In genomic region chr12:18887368-18887767, GRCh38 we compare ENCODE assay signal across 14 cellular contexts.
DNase-seq lines count a peak whose midpoint lies in the region; ATAC-seq and TF ChIP-seq lines count a peak whose summit lies in the region.
"Had no signal": no experiment of that assay in that cellular context is flagged by ENCODE, and none has a peak within 500 bp of the region (broad histone marks: within the 10 kb centered on the region; RNA-seq: fewer than 3 reads in every experiment).

No MANE protein-coding gene starts in this region.

- no peaks in the 10 kb centered on the region for H3K27me3 Mint-ChIP-seq in mesothelial cell of epicardium (ENCODE audit: low read depth)
- H3K27me3 Mint-ChIP-seq: CD4-positive, CD25-positive, alpha-beta regulatory T cell had no signal

- TF ChIP-seq EP300 in gastroesophageal sphincter (IDR thresholded peaks at IDR 0.05) = no peak

- no peak overlapping the region for H3K18ac ChIP-seq in neuronal stem cell (ENCODE audit: low read length)

- H3K9ac ChIP-seq in MM.1S (ENCODE audit: low read length) = no peak overlapping the region
- H3K9ac ChIP-seq in neuronal stem cell (ENCODE audit: low read depth, low read length, poor library complexity) = no peak overlapping the region
- H3K9ac ChIP-seq: BLaER1 treated with 17β-estradiol and CSF1 and Interleukin-3, amounts not matched to agents 10 nM and 100 nM; GM23248 had no signal

- no peak overlapping the region for H2BK120ac ChIP-seq in neuronal stem cell (ENCODE audit: low read depth, low read length)

- H3K4me1 Mint-ChIP-seq in mesothelial cell of epicardium = no peaks in the 10 kb centered on the region
- H3K4me1 Mint-ChIP-seq: CD4-positive, CD25-positive, alpha-beta regulatory T cell had no signal

- peaks cover 5% of the 10 kb centered on the region for H3K9me3 Mint-ChIP-seq in mesothelial cell of epicardium

- H2BK5ac ChIP-seq in neuronal stem cell (ENCODE audit: low read length) = no peak overlapping the region

- H3K27ac ChIP-seq in MM.1S (ENCODE audit: low read length) (0 out of 2 replicates have a peak overlapping the region, but pooled peaks have one; percentile 7), gastroesophageal sphincter (peak overlapping the region; percentile 29 to 79 (median 67)), neuronal stem cell (replicated peaks; ENCODE audit: low read length) (no peak overlapping the region)
- H3K27ac ChIP-seq: BLaER1 treated with 17β-estradiol and CSF1 and Interleukin-3, amounts not matched to agents 10 nM and 100 nM; GM23248 had no signal

- no peak overlapping the region for H2BK15ac ChIP-seq in neuronal stem cell (ENCODE audit: low read length)

- no peak overlapping the region for H4K91ac ChIP-seq in neuronal stem cell (ENCODE audit: low read depth, low read length, poor library complexity)

- peaks cover 16% of the 10 kb centered on the region for H3K4me1 ChIP-seq in MM.1S (ENCODE audit: low read length)
- H3K4me1 ChIP-seq in gastroesophageal sphincter = peaks cover 0 to 24% (median 9%) of the 10 kb centered on the region in 3 donors
- H3K4me1 ChIP-seq in neuronal stem cell (ENCODE audit: control insufficient read depth in 2 of 2, insufficient read depth in 1 of 2, low read depth in 1 of 2, low read length in 2 of 2) = peaks cover 4 to 6% of the 10 kb centered on the region in 2 donors

- H3K4ac ChIP-seq in neuronal stem cell (ENCODE audit: low read length) = no peak overlapping the region

- WGBS in gastroesophageal sphincter (ENCODE audit: low coverage in 1 of 2), 2 donors = 25 to 59% methylated on average over 3 to 4 of the region's 4 CpGs
- WGBS in neuronal stem cell (ENCODE audit: extremely low coverage in 2 of 2, insufficient read length in 2 of 2, insufficient replicate concordance in 1 of 2), 2 donors = no CpG with 5 or more reads among the region's 4 CpGs

- no peak overlapping the region for H3K23ac ChIP-seq in neuronal stem cell (ENCODE audit: low read depth, low read length, poor library complexity)

- intact Hi-C loops in Right ventricle myocardium superior (cut with DNase I) = no loop called here
- intact Hi-C loops in left cardiac atrium (cut with DNase I) = no loop called here

- H3K27me3 ChIP-seq in MM.1S (replicated peaks; ENCODE audit: insufficient read depth, low read length) (no peaks in the 10 kb centered on the region), gastroesophageal sphincter (no peaks in the 10 kb centered on the region), neuronal stem cell (ENCODE audit: control insufficient read depth in 3 of 3, insufficient read depth in 3 of 3, low read depth in 1 of 3, low read length in 3 of 3) (no peaks in the 10 kb centered on the region)
- H3K27me3 ChIP-seq: BLaER1 treated with 17β-estradiol and CSF1 and Interleukin-3, amounts not matched to agents 10 nM and 100 nM had no signal

- H3K9me3 ChIP-seq in MM.1S (replicated peaks; ENCODE audit: insufficient read depth, low read length) (no peaks in the 10 kb centered on the region), gastroesophageal sphincter (peaks cover 0 to 8% (median 0%) of the 10 kb centered on the region in 3 donors), neuronal stem cell (replicated peaks in 1 of 2; ENCODE audit: control insufficient read depth in 2 of 2, insufficient read depth in 1 of 2, low read depth in 1 of 2, low read length in 2 of 2) (peaks cover 0 to 1% of the 10 kb centered on the region in 2 donors)

- H3K36me3 Mint-ChIP-seq in mesothelial cell of epicardium = no peaks in the 10 kb centered on the region
- H3K36me3 Mint-ChIP-seq: CD4-positive, CD25-positive, alpha-beta regulatory T cell had no signal

- H2AK5ac ChIP-seq in neuronal stem cell (ENCODE audit: low read depth, low read length) = no peak overlapping the region

- H2AFZ ChIP-seq in MM.1S (ENCODE audit: low read length) (no peak overlapping the region), neuronal stem cell (ENCODE audit: low read length) (peak overlapping the region; percentile 41)
- H2AFZ ChIP-seq: GM23248 had no signal

- ATAC-seq in Right ventricle myocardium superior (ENCODE audit: poor library complexity) (peak; percentile 18), left cardiac atrium (no peak), gastroesophageal sphincter (peak; percentile 58)

- H3K4me3 ChIP-seq in MM.1S (ENCODE audit: low read length) (no peak overlapping the region), gastroesophageal sphincter (no peak overlapping the region), neuronal stem cell (ENCODE audit: low read length in 2 of 2) (no peak overlapping the region)
- H3K4me3 ChIP-seq: BLaER1 treated with 17β-estradiol and CSF1 and Interleukin-3, amounts not matched to agents 10 nM and 100 nM; GM23248 had no signal

- no peak overlapping the region for H4K8ac ChIP-seq in neuronal stem cell (ENCODE audit: low read depth, low read length)

- H3K9me2 ChIP-seq in MM.1S (replicated peaks; ENCODE audit: insufficient read depth, low read length) = no peaks in the 10 kb centered on the region

- TF ChIP-seq POLR2A in gastroesophageal sphincter (IDR thresholded peaks at IDR 0.05) = no peak

- H4K20me1 ChIP-seq in MM.1S (ENCODE audit: insufficient read depth, low read length) = no peaks in the 10 kb centered on the region
- H4K20me1 ChIP-seq: BLaER1 treated with 17β-estradiol and CSF1 and Interleukin-3, amounts not matched to agents 10 nM and 100 nM had no signal

- H3K4me3 Mint-ChIP-seq in mesothelial cell of epicardium = no peak overlapping the region
- H3K4me3 Mint-ChIP-seq: CD4-positive, CD25-positive, alpha-beta regulatory T cell had no signal

- H3K4me2 ChIP-seq in MM.1S (ENCODE audit: low read depth, low read length) (no peak overlapping the region), neuronal stem cell (ENCODE audit: insufficient read depth, low read length, poor library complexity, severe bottlenecking) (no peak overlapping the region)
- H3K4me2 ChIP-seq: BLaER1 treated with 17β-estradiol and CSF1 and Interleukin-3, amounts not matched to agents 10 nM and 100 nM had no signal

- no peaks in the 10 kb centered on the region for H3K79me2 ChIP-seq in MM.1S (ENCODE audit: low read length)

- DNase-seq in Right ventricle myocardium superior (no peak), left cardiac atrium (no peak), MM.1S (no peak), neuronal stem cell (ENCODE audit: low spot score) (no peak), NCI-H2196 treated with DMSO at 0.1 percent for 48 hours (lab: John Stamatoyannopoulos, UW; ENCODE audit: unreplicated experiment) (no peak), NCI-H69 (lab: John Stamatoyannopoulos, UW) (no peak), mesothelial cell of epicardium (ENCODE audit: low spot score in 2 of 2, unreplicated experiment in 2 of 2) (no peak)
- DNase-seq: ACHN; CD4-positive, CD25-positive, alpha-beta regulatory T cell; DMS53; H9 had no signal

- no peaks in the 10 kb centered on the region for H3K79me1 ChIP-seq in neuronal stem cell (ENCODE audit: low read depth, low read length)

- H3F3A ChIP-seq in MM.1S (ENCODE audit: insufficient read depth, low read length) = no peaks in the 10 kb centered on the region

- no peak overlapping the region for H3K14ac ChIP-seq in neuronal stem cell (ENCODE audit: low read length)

- TF ChIP-seq CTCF in MM.1S (IDR thresholded peaks at IDR 0.05; ENCODE audit: low read length) (no peak), gastroesophageal sphincter (IDR thresholded peaks at IDR 0.05) (no peak), mesothelial cell of epicardium (IDR thresholded peaks at IDR 0.05; ENCODE audit: unreplicated experiment) (no peak)

- H3K27ac Mint-ChIP-seq in mesothelial cell of epicardium = no peak overlapping the region
- H3K27ac Mint-ChIP-seq: CD4-positive, CD25-positive, alpha-beta regulatory T cell had no signal

- H3K36me3 ChIP-seq in MM.1S (replicated peaks; ENCODE audit: insufficient read depth, low read length) (no peaks in the 10 kb centered on the region), gastroesophageal sphincter (no peaks in the 10 kb centered on the region), neuronal stem cell (replicated peaks in 1 of 2; ENCODE audit: control insufficient read depth in 2 of 2, insufficient read depth in 2 of 2, low read length in 2 of 2) (no peaks in the 10 kb centered on the region)
- H3K36me3 ChIP-seq: BLaER1 treated with 17β-estradiol and CSF1 and Interleukin-3, amounts not matched to agents 10 nM and 100 nM had no signal

- H2BK12ac ChIP-seq in neuronal stem cell (ENCODE audit: low read length) = no peak overlapping the region

Comparison
In these comparisons a context has a peak if more than half of its experiments do, and no peak if none do; other contexts are left out.
1. ATAC-seq: peak in Right ventricle myocardium superior (single experiment) and gastroesophageal sphincter (single experiment); none in left cardiac atrium (0 of 2).